9 cellular contexts compared by ENCODE assay signal in genomic region chr7:24922099-24922773, GRCh38. TPM values are rescaled to one million over a fixed set of nuclear protein-coding genes. Genes with fewer than 3 reads are reported as not detected.
A peak's percentile ranks its signal among the peaks of the same experiment; 100 is the strongest.
DNase-seq lines count a peak whose midpoint lies in the region; FAIRE-seq and TF ChIP-seq lines count a peak whose summit lies in the region.
"Had no signal": no experiment of that assay in that cellular context is flagged by ENCODE, and none has a peak within 500 bp of the region (broad histone marks: within the 10 kb centered on the region; RNA-seq: fewer than 3 reads in every experiment).

No MANE protein-coding gene starts in this region.

- intact Hi-C loops in kidney (cut with DNase I) (no loop called here), posterior vena cava (cut with DNase I) (loop anchor here in 1 of 2 donors (5.0 kb wide), 1 partner anchor 1485 kb away; no protein-coding TSS in a partner anchor), sigmoid colon (cut with DNase I) (no loop called here)

- peaks cover 40% of the 10 kb centered on the region for H3K4me1 ChIP-seq in adipocyte (ENCODE audit: control insufficient read depth, insufficient read depth, low read length)
- H3K4me1 ChIP-seq in kidney (ENCODE audit: control insufficient read depth in 1 of 2, insufficient read depth in 1 of 2, low read depth in 1 of 2, low read length in 2 of 2) = peaks cover 0 to 10% of the 10 kb centered on the region in 2 donors
- peaks cover 0 to 15% (median 8%) of the 10 kb centered on the region in 4 donors for H3K4me1 ChIP-seq in sigmoid colon

- no peak for FAIRE-seq in kidney (lab: Jason Lieb, UNC)

- H3K9me3 ChIP-seq in adipocyte (ENCODE audit: control insufficient read depth, low read length) (no peaks in the 10 kb centered on the region), kidney (ENCODE audit: control insufficient read depth in 1 of 2, low read length in 2 of 2) (no peaks in the 10 kb centered on the region), sigmoid colon (no peaks in the 10 kb centered on the region)

- H3K9ac ChIP-seq in adipocyte (ENCODE audit: low read length) = peak overlapping the region; percentile 5
- peak overlapping the region in 1 of 2 donors; percentile 22 for H3K9ac ChIP-seq in kidney (ENCODE audit: low read length in 2 of 2)

- POLR2A ChIA-PET in BJ (lab: Charles Lee) = no interaction called here

- no peak for TF ChIP-seq CTCF in BJ (IDR thresholded peaks at IDR 0.05; ENCODE audit: insufficient read depth, low read depth, low read length)
- TF ChIP-seq CTCF in kidney (IDR thresholded peaks at IDR 0.05; ENCODE audit: borderline replicate concordance, extremely low read depth, insufficient read depth) = no peak
- TF ChIP-seq CTCF in sigmoid colon (IDR thresholded peaks at IDR 0.05) = no peak

- no peak overlapping the region for H3K4me3 ChIP-seq in BJ (ENCODE audit: low read depth, low read length)
- peak overlapping the region; percentile 28 for H3K4me3 ChIP-seq in adipocyte (ENCODE audit: low read length)
- H3K4me3 ChIP-seq in kidney (ENCODE audit: low read length in 2 of 2) = no peak overlapping the region
- H3K4me3 ChIP-seq in sigmoid colon = no peak overlapping the region

- H3K27ac ChIP-seq in kidney (ENCODE audit: low read depth in 2 of 2, low read length in 2 of 2) = peak overlapping the region; percentile 78 to 81
- no peak overlapping the region for H3K27ac ChIP-seq in sigmoid colon

- CTCF ChIA-PET in BJ (lab: Yijun Ruan, JAX) = interaction anchor here (0.6 kb wide), 1 partner anchor 238 kb away, joined by 5 read pairs; no protein-coding TSS in a partner anchor

- no peaks in the 10 kb centered on the region for H3K36me3 ChIP-seq in BJ (ENCODE audit: control insufficient read depth, insufficient read depth, low read length)
- no peaks in the 10 kb centered on the region for H3K36me3 ChIP-seq in adipocyte (ENCODE audit: control insufficient read depth, insufficient read depth, low read length, severe bottlenecking)
- H3K36me3 ChIP-seq in kidney (ENCODE audit: control insufficient read depth in 1 of 2, insufficient read depth in 2 of 2, low read length in 2 of 2) = no peaks in the 10 kb centered on the region
- no peaks in the 10 kb centered on the region for H3K36me3 ChIP-seq in sigmoid colon

- no peak for TF ChIP-seq POLR2A in sigmoid colon (IDR thresholded peaks at IDR 0.05)

- WGBS in sigmoid colon, 2 donors = 93% methylated on average over 5 of the region's 5 CpGs

- DNase-seq in BJ (ENCODE audit: low read depth) = peak; percentile 30
- peak; percentile 43 for DNase-seq in HS-5 (ENCODE audit: low read depth)
- DNase-seq in adipocyte (ENCODE audit: low read depth) = peak; percentile 80
- no peak for DNase-seq in kidney
- no peak for DNase-seq in posterior vena cava (ENCODE audit: low spot score)
- no peak for DNase-seq in GDM1 (lab: John Stamatoyannopoulos, UW)
- no peak for DNase-seq in GF-D8 (lab: John Stamatoyannopoulos, UW)
- no peak for DNase-seq in sigmoid colon
- DNase-seq: stimulated activated naive CD4-positive, alpha-beta T cell had no signal

- TF ChIP-seq EP300 in sigmoid colon (IDR thresholded peaks at IDR 0.05) = no peak

- H3K27me3 ChIP-seq in BJ (ENCODE audit: control insufficient read depth, insufficient read depth, low read length) (no peaks in the 10 kb centered on the region), adipocyte (replicated peaks; ENCODE audit: control insufficient read depth, insufficient read depth, low read length) (no peaks in the 10 kb centered on the region), sigmoid colon (no peaks in the 10 kb centered on the region)

RNA-seq across cellular contexts. Expression of gene OSBPL3, which starts 57.7 kb away (rescaled TPM):
- polyA plus RNA-seq in BJ (2011; rRNA removed) (26.5 and 27.1 TPM in 2 replicates), kidney (ENCODE audit: insufficient read depth, low read depth, low replicate concordance) (8.6 TPM), sigmoid colon (1 to 10 TPM in 2 of 3 donors, under 1 TPM in 1; 0.60 to 6.3 (median 1.6) TPM)
- 22.8 and 23.2 TPM in 2 replicates for polyA minus RNA-seq in BJ (2011; rRNA and poly(A)+ RNA removed)
- total RNA-seq in kidney (40.5 TPM), posterior vena cava (1 to 10 TPM; 5.0 to 9.1 TPM), sigmoid colon (1 to 10 TPM; 1.8 to 2.2 (median 1.9) TPM)

Comparison
In these comparisons a context has a peak if more than half of its experiments do, and no peak if none do; other contexts are left out.
1. DNase-seq: peak in BJ (single experiment), HS-5 (single experiment) and adipocyte (single experiment); none in kidney (single experiment), posterior vena cava (single experiment), GDM1 (single experiment), GF-D8 (single experiment) and sigmoid colon (single experiment).
2. H3K27ac ChIP-seq: peak in kidney (2 of 2); none in sigmoid colon (0 of 4).